Comparison of ENCODE assay signal across 8 cellular contexts in genomic region chr10:88389456-88389855, GRCh38.
A peak's percentile ranks its signal among the peaks of the same experiment; 100 is the strongest.
DNase-seq lines count a peak whose midpoint lies in the region; ATAC-seq, FAIRE-seq and TF ChIP-seq lines count a peak whose summit lies in the region.

No MANE protein-coding gene starts in this region.

- H3K4me3 Mint-ChIP-seq in activated CD8-positive, alpha-beta memory T cell treated with anti-CD3 and anti-CD28 coated beads, Interleukin-2, amount 10 ng/mL, durations not matched to agents 7 days and 5 days = no peak overlapping the region

- H3K27me3 ChIP-seq in GM12878 (replicated peaks in 1 of 2; ENCODE audit: control insufficient read depth in 2 of 2, insufficient read depth in 2 of 2, low read length in 1 of 2) = no peaks in the 10 kb centered on the region

- intact Hi-C loops in GM12878 (cut with micrococcal nuclease; ENCODE audit: unreplicated experiment) = loop anchor here (1.0 to 5.0 kb wide), 4 partner anchors 97 to 529 kb away; no protein-coding TSS in a partner anchor

- H3K4me2 ChIP-seq in GM12878 (ENCODE audit: control insufficient read depth, insufficient read depth) = no peak overlapping the region

- TF ChIP-seq POLR2A in GM12878 (IDR thresholded peaks at IDR 0.05; ENCODE audit: low read depth, low read length) = no peak

- TF ChIP-seq RAD21 in GM12878 (IDR thresholded peaks at IDR 0.05; ENCODE audit: insufficient read depth, low read depth, low read length) = peak; percentile 86

- H3K4me1 ChIP-seq in GM12878 (ENCODE audit: control insufficient read depth, insufficient read depth, low read length) = peaks cover 66% of the 10 kb centered on the region

- H3K27ac ChIP-seq in GM12878 (ENCODE audit: control insufficient read depth, insufficient read depth) = peak overlapping the region; percentile 99

- no peak overlapping the region; the same call in 1 of the 2 replicates for H3K9ac ChIP-seq in GM12878 (ENCODE audit: control insufficient read depth, insufficient read depth, low read length)

- in situ Hi-C loops in GM12878 (cut with MboI) = loop anchor here (5.0 kb wide), 1 partner anchor 527 kb away; the partner anchor contains the start of genes KLLN and PTEN

- H4K20me1 ChIP-seq in GM12878 (ENCODE audit: control insufficient read depth, insufficient read depth) = no peaks in the 10 kb centered on the region

- POLR2A ChIA-PET in GM12878 (lab: Charles Lee) = interaction anchor here (1.0 to 5.3 kb wide), 5 partner anchors 98 to 530 kb away, joined by 3 to 53 read pairs (median 6); partner anchors contain the start of genes KLLN and PTEN

- peak; percentile 59 for DNase-seq in activated CD8-positive, alpha-beta memory T cell treated with anti-CD3 and anti-CD28 coated beads, Interleukin-2, amount 10 ng/mL, durations not matched to agents 7 days and 5 days
- DNase-seq in activated CD8-positive, alpha-beta memory T cell treated with anti-CD3 and anti-CD28 coated beads for 24 hours = no peak
- DNase-seq in NAMALWA (ENCODE audit: low spot score) = peak; percentile 83
- DNase-seq in GM12878 (ENCODE audit: low read depth, low spot score) = peak; percentile 41
- peak; percentile 72 for DNase-seq in left kidney (ENCODE audit: low read depth, low spot score)

- no peak for FAIRE-seq in GM12878 (lab: Jason Lieb, UNC)

- 1% methylated on average over 3 of the region's 3 CpGs for WGBS in GM12878 (ENCODE audit: insufficient coverage, insufficient replicate concordance, low lambda C conversion rate, missing lambda C conversion rate)

- no peak overlapping the region for H3K4me3 ChIP-seq in GM12878

- H3K27ac Mint-ChIP-seq in activated CD8-positive, alpha-beta memory T cell treated with anti-CD3 and anti-CD28 coated beads, Interleukin-2, amount 10 ng/mL, durations not matched to agents 7 days and 5 days = no peak overlapping the region

- no peak for TF ChIP-seq EP300 in GM12878 (IDR thresholded peaks at IDR 0.05; ENCODE audit: borderline replicate concordance in 1 of 2, control insufficient read depth in 1 of 2, low read depth in 2 of 2, low read length in 2 of 2)

- peak; percentile 44 to 71 (median 54); a peak in 5 of 6 replicates for TF ChIP-seq CTCF in GM12878 (IDR thresholded peaks at IDR 0.05 in 2 of 3, conservative IDR thresholded peaks at IDR 0.05 in 1 of 3; ENCODE audit: control insufficient read depth in 2 of 3, extremely low read depth in 1 of 3, insufficient read depth in 1 of 3, low read depth in 3 of 3, low read length in 3 of 3)

- H3K36me3 Mint-ChIP-seq in activated CD8-positive, alpha-beta memory T cell treated with anti-CD3 and anti-CD28 coated beads, Interleukin-2, amount 10 ng/mL, durations not matched to agents 7 days and 5 days = peaks cover 11% of the 10 kb centered on the region

- no peaks in the 10 kb centered on the region for H3K79me2 ChIP-seq in GM12878 (ENCODE audit: control insufficient read depth, insufficient read depth, low read length)

- no peaks in the 10 kb centered on the region for H3K9me3 ChIP-seq in GM12878 (replicated peaks; ENCODE audit: control insufficient read depth, insufficient read depth, low read length)

- BruUV-seq in GM12878 (replicated peaks; lab: Mats Ljungman, UMichigan) = no TSS peak

- no peaks in the 10 kb centered on the region for H3K36me3 ChIP-seq in GM12878 (ENCODE audit: control insufficient read depth in 2 of 2, insufficient read depth in 2 of 2, low read length in 1 of 2)

- RAD21 ChIA-PET in GM12878 (lab: Charles Lee; ENCODE audit: unreplicated experiment) = interaction anchor here (0.7 to 7.3 kb wide), 38 partner anchors 10 to 571 kb away, joined by 3 to 158 read pairs (median 5); partner anchors contain the start of genes ATAD1, KLLN and PTEN

- no peak overlapping the region; the same call in 1 of the 2 replicates for H2AFZ ChIP-seq in GM12878 (ENCODE audit: control insufficient read depth, low read depth, low read length)

- peaks cover 26% of the 10 kb centered on the region for H3K4me1 Mint-ChIP-seq in activated CD8-positive, alpha-beta memory T cell treated with anti-CD3 and anti-CD28 coated beads, Interleukin-2, amount 10 ng/mL, durations not matched to agents 7 days and 5 days

- CTCF ChIA-PET in activated CD8-positive, alpha-beta memory T cell treated with anti-CD3 and anti-CD28 coated beads, Interleukin-2, amount 10 ng/mL, durations not matched to agents 7 days and 5 days (lab: Charles Lee) = interaction anchor here (0.7 to 7.6 kb wide), 21 partner anchors 10 to 575 kb away, joined by 3 to 82 read pairs (median 4); partner anchors contain the start of genes ATAD1, KLLN and PTEN
- CTCF ChIA-PET in GM12878 (lab: Yijun Ruan, JAX) = interaction anchor here (0.7 to 5.6 kb wide), 61 partner anchors 9 to 585 kb away, joined by 3 to 98 read pairs (median 5); partner anchors contain the start of genes KLLN and PTEN

- ATAC-seq in activated CD8-positive, alpha-beta memory T cell treated with anti-CD3 and anti-CD28 coated beads, Interleukin-2, amount 10 ng/mL, durations not matched to agents 7 days and 5 days = no peak
- ATAC-seq in GM12878 (no peak), HG02884 (IDR thresholded peaks at IDR 0.05; ENCODE audit: unreplicated experiment) (no peak), HG02970 (IDR thresholded peaks at IDR 0.05; ENCODE audit: low FRiP score, unreplicated experiment) (no peak), HG03045 (IDR thresholded peaks at IDR 0.05; ENCODE audit: unreplicated experiment) (no peak)

- no peaks in the 10 kb centered on the region for H3K9me3 Mint-ChIP-seq in activated CD8-positive, alpha-beta memory T cell treated with anti-CD3 and anti-CD28 coated beads, Interleukin-2, amount 10 ng/mL, durations not matched to agents 7 days and 5 days (ENCODE audit: low read depth)

- no peaks in the 10 kb centered on the region for H3K27me3 Mint-ChIP-seq in activated CD8-positive, alpha-beta memory T cell treated with anti-CD3 and anti-CD28 coated beads, Interleukin-2, amount 10 ng/mL, durations not matched to agents 7 days and 5 days

- SMC1A ChIA-PET in GM12878 (lab: Charles Lee; ENCODE audit: uncharacterized antibody, unreplicated experiment) = interaction anchor here (0.5 to 10.1 kb wide), 68 partner anchors 10 to 732 kb away, joined by 3 to 192 read pairs (median 4); partner anchors contain the start of genes ATAD1, KLLN and PTEN

TF ChIP-seq in GM12878, 131 proteins besides CTCF, POLR2A, EP300 and RAD21:
- TF ChIP-seq SUZ12 (IDR thresholded peaks at IDR 0.05; ENCODE audit: unreplicated experiment) (no peak), IRF4 (IDR thresholded peaks at IDR 0.05; ENCODE audit: low read depth, low read length) (no peak), RUNX3 (IDR thresholded peaks at IDR 0.05; ENCODE audit: low read length) (no peak), MEF2A (IDR thresholded peaks at IDR 0.05; ENCODE audit: insufficient read depth, low read depth, low read length) (0 out of 2 replicates have a peak, but pooled peaks have one; percentile 22), SMC3 (IDR thresholded peaks at IDR 0.05; ENCODE audit: borderline replicate concordance, low read length) (peak; percentile 68; the same call in 1 of the 2 replicates), FOXM1 (IDR thresholded peaks at IDR 0.05; ENCODE audit: low read depth, low read length) (0 out of 2 replicates have a peak, but pooled peaks have one; percentile 20), ZNF217 (IDR thresholded peaks at IDR 0.05) (0 out of 2 replicates have a peak, but pooled peaks have one; percentile 41), ZNF274 (IDR thresholded peaks at IDR 0.05; ENCODE audit: insufficient read depth, insufficient read length) (no peak), NFIC (IDR thresholded peaks at IDR 0.05; ENCODE audit: low read depth, low read length) (no peak; the same call in 1 of the 2 replicates)
TF ChIP-seq in GM12878: peak in this region for 4.
